23 cellular contexts compared by ENCODE assay signal in the genomic region with DNA sequence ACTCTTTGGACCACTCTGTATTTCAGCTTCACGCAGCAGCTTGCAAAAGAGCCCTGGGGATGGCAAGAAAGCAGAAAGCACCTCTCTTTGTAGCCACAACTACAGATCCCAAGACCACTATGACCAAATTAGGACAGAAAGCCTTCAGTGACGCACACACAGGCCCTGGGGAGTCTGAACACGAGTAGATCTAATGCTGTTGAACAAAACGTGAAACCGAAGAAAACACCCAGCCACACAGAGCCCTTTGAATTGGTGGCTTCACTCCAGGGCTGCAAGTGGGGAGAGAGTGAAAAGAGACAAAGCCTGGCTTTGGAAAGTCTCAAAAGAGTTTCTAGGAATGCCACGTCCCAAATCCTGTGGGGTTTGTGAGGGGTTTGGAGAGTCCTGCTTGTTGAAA. TPM values are rescaled to one million over a fixed set of nuclear protein-coding genes. Genes with fewer than 3 reads are reported as not detected.
A peak's percentile ranks its signal among the peaks of the same experiment; 100 is the strongest.
DNase-seq lines count a peak whose midpoint lies in the region; ATAC-seq and TF ChIP-seq lines count a peak whose summit lies in the region.
"Had no signal": no experiment of that assay in that cellular context is flagged by ENCODE, and none has a peak within 500 bp of the region (broad histone marks: within the 10 kb centered on the region; RNA-seq: fewer than 3 reads in every experiment).

No MANE protein-coding gene starts in this region.

- H3K36me3 Mint-ChIP-seq in brain = peaks cover 38% of the 10 kb centered on the region

- no peaks in the 10 kb centered on the region for H3K79me1 ChIP-seq in trophoblast cell (ENCODE audit: low read length)

- peak overlapping the region in 4 of 5 experiments; percentile 7 to 90 (median 58) for H3K27ac Mint-ChIP-seq in brain
- H3K27ac Mint-ChIP-seq: CD4-positive, alpha-beta T cell; H9; HFFc6 had no signal

- peaks cover 27% of the 10 kb centered on the region for H3K4me1 Mint-ChIP-seq in brain

- H4K91ac ChIP-seq in trophoblast cell (ENCODE audit: low read depth, low read length) = no peak overlapping the region

- H3K4me3 ChIP-seq in trophoblast cell (ENCODE audit: low read depth, low read length) = no peak overlapping the region
- H3K4me3 ChIP-seq: BLaER1, PC-9 had no signal

- no peak overlapping the region for H3K14ac ChIP-seq in trophoblast cell (ENCODE audit: low read length)

- H3K9me3 ChIP-seq in trophoblast cell (ENCODE audit: insufficient read depth, low read depth, low read length) = peaks cover 6% of the 10 kb centered on the region

- no peak overlapping the region for H3K23ac ChIP-seq in trophoblast cell (ENCODE audit: low read length)

- H3K4me1 ChIP-seq in trophoblast cell (ENCODE audit: control insufficient read depth in 1 of 2, insufficient read depth in 2 of 2, low read length in 2 of 2) = peaks cover 0 to under 1% of the 10 kb centered on the region in 2 experiments
- H3K4me1 ChIP-seq: BLaER1 had no signal

- H2BK12ac ChIP-seq in trophoblast cell (ENCODE audit: low read length) = no peak overlapping the region

- no peak overlapping the region for H2BK5ac ChIP-seq in trophoblast cell (ENCODE audit: low read depth, low read length, poor library complexity)

- H2AK5ac ChIP-seq in trophoblast cell (ENCODE audit: low read length) = no peak overlapping the region

- ATAC-seq in GM19455 (IDR thresholded peaks at IDR 0.05; ENCODE audit: unreplicated experiment) (no peak), HG03025 (IDR thresholded peaks at IDR 0.05; ENCODE audit: low FRiP score, unreplicated experiment) (no peak)

- no peak overlapping the region for H4K8ac ChIP-seq in trophoblast cell (ENCODE audit: low read depth, low read length)

- H3K4me2 ChIP-seq in trophoblast cell (ENCODE audit: low read length) = no peak overlapping the region
- H3K4me2 ChIP-seq: BLaER1, PC-9 had no signal

- H3K9ac ChIP-seq in trophoblast cell (ENCODE audit: low read length) = no peak overlapping the region
- H3K9ac ChIP-seq: BLaER1 had no signal

- H3K4ac ChIP-seq in trophoblast cell (ENCODE audit: low read depth, low read length) = no peak overlapping the region

- in situ Hi-C loops in SK-MEL-5 (cut with HindIII; ENCODE audit: low pct_unique_long_range_greater_than_20kb, low sequenced_read_pairs) = no loop called here

- no peaks in the 10 kb centered on the region for H3K36me3 ChIP-seq in trophoblast cell (ENCODE audit: control insufficient read depth in 1 of 2, insufficient read depth in 2 of 2, low read length in 2 of 2)
- H3K36me3 ChIP-seq: BLaER1 had no signal

- peak overlapping the region in 1 of 5 experiments; percentile 56 for H3K4me3 Mint-ChIP-seq in brain
- H3K4me3 Mint-ChIP-seq: CD4-positive, alpha-beta T cell; H9; HFFc6 had no signal

- TF ChIP-seq CTCF in brain (conservative IDR thresholded peaks at IDR 0.05) = no peak

- no peak overlapping the region for H3K27ac ChIP-seq in trophoblast cell (ENCODE audit: low read depth, low read length)
- H3K27ac ChIP-seq: BLaER1, PC-9 had no signal

- H3K27me3 Mint-ChIP-seq in brain = peaks cover 4% of the 10 kb centered on the region

- no peak overlapping the region for H2AFZ ChIP-seq in trophoblast cell (ENCODE audit: insufficient read depth, low read length, poor library complexity)
- H2AFZ ChIP-seq: PC-9 had no signal

- DNase-seq in SK-MEL-5 (ENCODE audit: low read depth, low spot score) (peak; percentile 89), medulla oblongata (ENCODE audit: extremely low spot score) (peak; percentile 55), stromal cell of bone marrow (ENCODE audit: low read depth) (peak; percentile 63), trophoblast cell (no peak)
- DNase-seq: CD4-positive, alpha-beta T cell; COR-L47; DMS 273 treated with DMSO at 0.1 percent for 48 hours; DMS79 treated with DMSO at 0.1 percent for 48 hours; H9; HFFc6; KBM-7; MM.1S; NCI-H1048; NCI-H1417 treated with DMSO at 0.1 percent for 48 hours; NCI-H187; NCI-H2107; NCI-H2227 treated with DMSO at 0.1 percent for 48 hours; NCI-H510A; PC-9 had no signal

- WGBS in trophoblast cell (ENCODE audit: extremely low coverage, insufficient coverage, insufficient read length) = no CpG with 5 or more reads among the region's 6 CpGs

- H2BK120ac ChIP-seq in trophoblast cell (ENCODE audit: insufficient read depth, low read length, poor library complexity) = no peak overlapping the region

- peaks cover 16 to 22% (median 19%) of the 10 kb centered on the region in 5 experiments for H3K9me3 Mint-ChIP-seq in brain

- H4K12ac ChIP-seq in trophoblast cell (ENCODE audit: low read depth, low read length) = no peak overlapping the region

- H3K79me2 ChIP-seq in trophoblast cell (ENCODE audit: control insufficient read depth, insufficient read depth, low read length, poor library complexity) = no peaks in the 10 kb centered on the region

- no peak overlapping the region for H3K18ac ChIP-seq in trophoblast cell (ENCODE audit: low read length)

- H3K27me3 ChIP-seq in trophoblast cell (ENCODE audit: insufficient read depth, low read length) = peaks cover 2% of the 10 kb centered on the region
- H3K27me3 ChIP-seq: BLaER1 had no signal

RNA-seq across cellular contexts. Expression of a gene that starts 28.5 kb away (rescaled TPM):
- 0.08 and 0.18 TPM in 2 replicates for total RNA-seq in SK-MEL-5 (2014; rRNA removed; shearing (Covaris generic))
- not detected in 2 replicates for polyA plus RNA-seq in SK-MEL-5 (2015; cell fraction: cytosol; rRNA removed)
- polyA plus RNA-seq in SK-MEL-5 (2015; cell fraction: nucleus; rRNA removed) = not detected in 2 replicates
- polyA plus RNA-seq in brain (ENCODE audit: insufficient read depth, low read depth, low replicate concordance) = 3.6 TPM
- polyA plus RNA-seq in trophoblast cell (2013) = 0.05 and 0.07 TPM in 2 replicates

Comparison
In these comparisons a context has a peak if more than half of its experiments do, and no peak if none do; other contexts are left out.
1. DNase-seq: peak in SK-MEL-5 (single experiment), medulla oblongata (single experiment) and stromal cell of bone marrow (single experiment); none in trophoblast cell (0 of 2).